Comparison of ENCODE assay signal across 30 cellular contexts in the genomic region with DNA sequence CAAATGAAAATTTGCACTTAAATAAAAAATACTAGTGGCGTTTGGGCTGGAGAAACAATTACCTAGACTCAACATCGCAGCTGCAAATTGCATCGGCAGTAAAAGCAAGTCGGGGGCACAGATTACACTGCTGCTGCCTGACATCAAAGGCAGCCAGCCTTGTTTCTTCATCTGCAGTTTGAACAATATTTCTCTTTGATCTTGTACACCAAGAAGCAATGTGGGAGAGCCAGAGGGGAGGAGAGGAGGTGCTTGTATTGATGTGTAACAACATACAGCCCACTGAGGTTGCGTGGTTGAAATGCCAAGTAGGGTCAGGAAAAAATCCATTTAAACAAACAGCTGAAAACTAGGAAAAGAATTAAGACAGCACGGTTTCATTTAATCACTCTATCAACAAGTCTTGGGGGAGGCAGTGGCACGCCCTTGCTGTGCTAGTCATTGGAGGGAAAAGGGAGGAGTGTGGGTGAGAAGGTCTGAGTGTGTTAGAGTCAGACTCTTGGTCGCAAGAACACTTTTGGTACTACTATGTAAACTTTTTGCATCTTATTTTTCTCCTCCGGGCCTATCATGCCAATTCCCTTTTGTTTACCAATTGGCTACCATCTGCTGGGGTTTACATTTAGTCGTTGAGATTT.
"Had no signal": no experiment of that assay in that cellular context is flagged by ENCODE, and none has a peak within 500 bp of the region (broad histone marks: within the 10 kb centered on the region; RNA-seq: fewer than 3 reads in every experiment).

No MANE protein-coding gene starts in this region.

- H3K27me3 ChIP-seq: adrenal gland, ascending aorta, breast epithelium, ovary, stomach, suprapubic skin, tibial nerve, uterus had no signal

- H3K27ac Mint-ChIP-seq: activated CD4-positive, alpha-beta T cell treated with anti-CD3 and anti-CD28 coated beads for 36 hours; activated naive CD8-positive, alpha-beta T cell; activated T-helper 2 cell treated with anti-CD3 and anti-CD28 coated beads, Interferon-gamma antibody, Interleukin-2, Interleukin-4, amounts not matched to agents 10 μg/mL and 5 μg/mL and 100 μg/mL, durations not matched to agents 14 hours and 24 hours and 36 hours; naive B cell; stimulated activated memory B cell treated with anti-CD40 and anti-IgM and Interleukin-4, amounts not matched to agents 10 μg/mL and 1 μg/mL and 100 μg/mL, for 72 hours; T-helper 1 cell treated with Interleukin-12 subunit alpha and Interleukin-12 subunit beta and Interleukin-4 antibody, amounts not matched to agents 30 μg/mL and 1 μg/mL, for 36 hours; WTC11 had no signal

- ATAC-seq: activated CD4-positive, alpha-beta T cell treated with anti-CD3 and anti-CD28 coated beads for 36 hours; activated T-cell treated with anti-CD3 and anti-CD28 coated beads, Interleukin-2, amount 50 U/mL, for 4 hours; heart right ventricle; left lobe of liver; lower lobe of right lung; psoas muscle; sciatic nerve; stimulated activated memory B cell treated with anti-CD40 and anti-IgM and Interleukin-4, amounts not matched to agents 10 μg/mL and 1 μg/mL and 100 μg/mL, for 72 hours had no signal

- H3K4me1 Mint-ChIP-seq: central memory CD8-positive, alpha-beta T cell; naive B cell; stimulated activated memory B cell treated with anti-CD40 and anti-IgM and Interleukin-4, amounts not matched to agents 10 μg/mL and 1 μg/mL and 100 μg/mL, for 72 hours had no signal

- H3K4me1 ChIP-seq: adrenal gland, ascending aorta, breast epithelium, heart right ventricle, lower lobe of right lung, psoas muscle, stomach, suprapubic skin, uterus had no signal

- H3K27ac ChIP-seq: adrenal gland, ascending aorta, breast epithelium, dorsolateral prefrontal cortex, epithelial cell of prostate, heart right ventricle, lower lobe of right lung, ovary, psoas muscle, stomach, suprapubic skin, tibial nerve, uterus had no signal

- H3K36me3 Mint-ChIP-seq: activated naive CD8-positive, alpha-beta T cell; naive B cell; stimulated activated memory B cell treated with anti-CD40 and anti-IgM and Interleukin-4, amounts not matched to agents 10 μg/mL and 1 μg/mL and 100 μg/mL, for 72 hours; WTC11 had no signal

- DNase-seq: activated CD4-positive, alpha-beta T cell treated with anti-CD3 and anti-CD28 coated beads for 36 hours; activated CD4-positive, alpha-beta T cell treated with anti-CD3 and anti-CD28 coated beads, Interleukin-2, amount 50 U/mL, for 4 hours; activated CD8-positive, alpha-beta memory T cell treated with anti-CD3 and anti-CD28 coated beads, Interleukin-2, amount 50 U/mL, for 48 hours; activated naive CD4-positive, alpha-beta T cell; activated T-cell treated with anti-CD3 and anti-CD28 coated beads, Interleukin-2, amount 50 U/mL, for 4 hours; adrenal gland; dorsolateral prefrontal cortex; heart right ventricle; lower lobe of right lung; mesendoderm; naive B cell; ovary; psoas muscle; small intestine; stomach; T1000; uterus had no signal

- H3K4me3 ChIP-seq: adrenal gland, ascending aorta, breast epithelium, dorsolateral prefrontal cortex, heart right ventricle, lower lobe of right lung, ovary, psoas muscle, stomach, suprapubic skin, tibial nerve, uterus had no signal

- H3K9me3 ChIP-seq: adrenal gland, ascending aorta, breast epithelium, heart right ventricle, lower lobe of right lung, ovary, psoas muscle, stomach, suprapubic skin, tibial nerve, uterus had no signal

- H3K9me3 Mint-ChIP-seq: activated T-cell treated with anti-CD3 and anti-CD28 coated beads, Interleukin-2, amount 50 U/mL, for 4 hours; activated T-helper 2 cell treated with anti-CD3 and anti-CD28 coated beads, Interferon-gamma antibody, Interleukin-2, Interleukin-4, amounts not matched to agents 10 μg/mL and 5 μg/mL and 100 μg/mL, durations not matched to agents 14 hours and 24 hours and 36 hours; central memory CD8-positive, alpha-beta T cell; naive B cell; stimulated activated memory B cell treated with anti-CD40 and anti-IgM and Interleukin-4, amounts not matched to agents 10 μg/mL and 1 μg/mL and 100 μg/mL, for 72 hours; T-helper 1 cell treated with Interleukin-12 subunit alpha and Interleukin-12 subunit beta and Interleukin-4 antibody, amounts not matched to agents 30 μg/mL and 1 μg/mL, for 36 hours; WTC11 had no signal

- H3K27me3 Mint-ChIP-seq: stimulated activated memory B cell treated with anti-CD40 and anti-IgM and Interleukin-4, amounts not matched to agents 10 μg/mL and 1 μg/mL and 100 μg/mL, for 72 hours had no signal

- H3K36me3 ChIP-seq: adrenal gland, ascending aorta, breast epithelium, heart right ventricle, lower lobe of right lung, ovary, stomach, suprapubic skin, tibial nerve, uterus had no signal

- H3K4me3 Mint-ChIP-seq: activated CD4-positive, alpha-beta T cell treated with anti-CD3 and anti-CD28 coated beads for 36 hours; activated naive CD8-positive, alpha-beta T cell; activated T-cell treated with anti-CD3 and anti-CD28 coated beads, Interleukin-2, amount 50 U/mL, for 4 hours; central memory CD8-positive, alpha-beta T cell; naive B cell; stimulated activated memory B cell treated with anti-CD40 and anti-IgM and Interleukin-4, amounts not matched to agents 10 μg/mL and 1 μg/mL and 100 μg/mL, for 72 hours; T-helper 1 cell treated with Interleukin-12 subunit alpha and Interleukin-12 subunit beta and Interleukin-4 antibody, amounts not matched to agents 30 μg/mL and 1 μg/mL, for 36 hours; WTC11 had no signal
